8 cellular contexts compared by ENCODE assay signal in the genomic region with DNA sequence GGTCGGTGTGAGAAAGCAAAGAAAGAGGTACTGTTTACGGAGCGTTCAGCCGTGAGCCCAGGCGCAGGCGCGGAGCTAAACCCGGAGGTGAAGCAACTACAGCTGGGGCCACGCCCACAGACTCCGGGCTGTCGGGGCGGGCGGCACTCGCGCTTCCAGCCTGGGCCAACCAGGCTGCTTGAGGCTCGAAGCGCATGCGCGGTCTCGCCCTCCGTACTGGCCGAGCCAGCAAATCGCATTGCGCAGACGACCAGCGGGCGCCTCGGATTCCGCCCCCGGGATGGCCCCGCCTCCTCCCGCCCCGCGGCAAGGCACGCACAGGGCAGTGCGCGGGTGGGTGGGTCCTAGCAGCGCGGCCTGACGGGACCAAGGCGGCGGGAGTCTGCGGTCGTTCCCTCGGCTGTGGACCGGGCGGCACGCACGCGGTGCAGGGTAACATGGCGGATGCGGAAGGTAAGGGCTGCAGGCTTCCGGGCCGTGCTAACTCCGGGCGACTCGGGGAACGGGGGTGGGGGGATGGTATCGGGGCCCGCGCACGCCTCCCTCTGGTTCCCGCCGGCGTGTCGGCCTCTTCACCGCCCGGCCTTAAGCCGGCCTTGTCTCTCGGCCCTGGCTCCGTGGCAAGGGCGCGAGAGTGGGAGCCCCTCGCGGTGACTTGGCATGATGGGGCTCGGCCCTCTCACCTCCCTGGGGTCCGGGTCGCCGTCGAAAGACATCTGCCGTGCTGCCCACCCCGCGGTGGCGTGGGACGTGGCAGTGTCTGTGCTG. TPM values are rescaled to one million over a fixed set of nuclear protein-coding genes. Genes with fewer than 3 reads are reported as not detected.
DNase-seq lines count a peak whose midpoint lies in the region; ATAC-seq and TF ChIP-seq lines count a peak whose summit lies in the region.

TSS of gene DKC1 (plus strand) at position 336 of the 768 bp plus-strand sequence. CDS start at position 438, 102 bp downstream.

- peak within 1 kb of the TSS; percentile 67 for H2AFZ ChIP-seq in mammary epithelial cell (ENCODE audit: low read depth, low read length)

- H3K27me3 ChIP-seq in WERI-Rb-1 (ENCODE audit: insufficient read depth, low read depth, severe bottlenecking): no peaks in the 10 kb centered on the region
- no peaks in the 10 kb centered on the region for H3K27me3 ChIP-seq in mammary epithelial cell (ENCODE audit: insufficient read depth, low read length)

- in situ Hi-C loops in mammary epithelial cell (cut with MboI; ENCODE audit: low sequenced_read_pairs in 2 of 2): no loop called here

- TF ChIP-seq CTCF in AG04449 (IDR thresholded peaks at IDR 0.05; ENCODE audit: insufficient read depth, low read length, missing control alignments): peak; percentile 21
- 0 out of 2 replicates have a peak, but pooled peaks have one; percentile 24 for TF ChIP-seq CTCF in WERI-Rb-1 (IDR thresholded peaks at IDR 0.05; ENCODE audit: low read depth, low read length)
- TF ChIP-seq CTCF in mammary epithelial cell (conservative IDR thresholded peaks at IDR 0.05 in 1 of 2, IDR thresholded peaks at IDR 0.05 in 1 of 2; ENCODE audit: extremely low read depth in 1 of 2, insufficient read depth in 1 of 2, low read depth in 1 of 2, low read length in 2 of 2): peak in 1 of 2 donors; percentile 18

- intact Hi-C loops in mammary epithelial cell (cut with micrococcal nuclease): loop anchor here (1.0 kb wide), 1 partner anchor 43 kb away; the partner anchor contains the start of gene MPP1

- POLR2A ChIA-PET in AG04449 (lab: Yijun Ruan, JAX): interaction anchor here (1.4 kb wide), 1 partner anchor 42 kb away, joined by 7 read pairs; the partner anchor contains the start of gene MPP1

- peak within 1 kb of the TSS; percentile 78 for H3K9ac ChIP-seq in mammary epithelial cell (ENCODE audit: insufficient read depth, low read length)

- H3K36me3 ChIP-seq in WERI-Rb-1 (peaks cover 39% of the 10 kb centered on the region), mammary epithelial cell (ENCODE audit: insufficient read depth, low read length) (peaks cover 16% of the 10 kb centered on the region)

- peaks cover 47% of the 10 kb centered on the region for H3K79me2 ChIP-seq in mammary epithelial cell (ENCODE audit: insufficient read depth, low read length)

- peak within 1 kb of the TSS; percentile 70 for H3K4me3 ChIP-seq in AG04449 (ENCODE audit: low read depth, low read length)
- peak within 1 kb of the TSS; percentile 90 for H3K4me3 ChIP-seq in WERI-Rb-1 (ENCODE audit: low read depth, low read length)
- peak within 1 kb of the TSS; percentile 58 to 81 (median 78) for H3K4me3 ChIP-seq in mammary epithelial cell (replicated peaks in 1 of 3; ENCODE audit: insufficient read depth in 1 of 3, low read depth in 2 of 3, low read length in 3 of 3)

- ATAC-seq in GM18870 (IDR thresholded peaks at IDR 0.05; ENCODE audit: unreplicated experiment) (peak; percentile 70), HG03135 (IDR thresholded peaks at IDR 0.05; ENCODE audit: unreplicated experiment) (peak; percentile 79)

- H3K27ac ChIP-seq in WERI-Rb-1: peak within 1 kb of the TSS; percentile 85
- peak within 1 kb of the TSS; percentile 64 for H3K27ac ChIP-seq in mammary epithelial cell (ENCODE audit: insufficient read depth, low read depth, low read length)

- H4K20me1 ChIP-seq in mammary epithelial cell (ENCODE audit: insufficient read depth, low read length): no peaks in the 10 kb centered on the region

- peaks cover 13% of the 10 kb centered on the region for H3K4me1 ChIP-seq in mammary epithelial cell (ENCODE audit: insufficient read depth, low read length)

- dilution Hi-C loops in mammary epithelial cell (cut with HindIII; ENCODE audit: low sequenced_read_pairs): no loop called here

- peak within 1 kb of the TSS; percentile 73 for H3K4me2 ChIP-seq in mammary epithelial cell (ENCODE audit: insufficient read depth, low read depth, low read length)

- CTCF ChIA-PET in AG04449 (lab: Yijun Ruan, JAX): interaction anchor here (1.3 to 2.8 kb wide), 3 partner anchors 9 to 77 kb away, joined by 3 to 15 read pairs (median 3); partner anchors contain the start of gene GAB3
- CTCF ChIA-PET in mammary epithelial cell (lab: Charles Lee; ENCODE audit: low non-redundant PET): no interaction called here

- H3K9me3 ChIP-seq in WERI-Rb-1 (ENCODE audit: severe bottlenecking) (peaks cover 2% of the 10 kb centered on the region), mammary epithelial cell (replicated peaks; ENCODE audit: insufficient read depth, low read length) (no peaks in the 10 kb centered on the region)

- DNase-seq in AG04449 (ENCODE audit: low read depth, low spot score) (no peak), NCI-H2196 treated with DMSO at 0.1 percent for 48 hours (lab: John Stamatoyannopoulos, UW; ENCODE audit: unreplicated experiment) (peak; percentile 84), WERI-Rb-1 (peak; percentile 99), mammary epithelial cell (peak; percentile 92), iPS-NIHi7 (ENCODE audit: extremely low spot score) (peak; percentile 86), smooth muscle cell of the brain vasculature (ENCODE audit: low read depth, low spot score) (peak; percentile 80)

- BruUV-seq in mammary epithelial cell (replicated peaks; lab: Mats Ljungman, UMichigan): TSS peak; percentile 23

- 28% methylated on average over 7 of the region's 85 CpGs for WGBS in mammary epithelial cell (ENCODE audit: low coverage, missing lambda C conversion rate)

RNA-seq across cellular contexts. Expression of gene DKC1, which starts in this region (rescaled TPM):
- 10 to 100 TPM; 31.3 to 93.0 TPM for total RNA-seq in mammary epithelial cell
- polyA plus RNA-seq in mammary epithelial cell: 69.3 TPM
- 89.0 TPM for polyA minus RNA-seq in mammary epithelial cell
